In genomic region chr3:28989646-28990089, GRCh38 we compare ENCODE assay signal across 11 cellular contexts.
DNase-seq lines count a peak whose midpoint lies in the region; ATAC-seq, FAIRE-seq and TF ChIP-seq lines count a peak whose summit lies in the region.
"Had no signal": no experiment of that assay in that cellular context is flagged by ENCODE, and none has a peak within 500 bp of the region (broad histone marks: within the 10 kb centered on the region; RNA-seq: fewer than 3 reads in every experiment).

No MANE protein-coding gene starts in this region.

- H3K27me3 ChIP-seq in endothelial cell of umbilical vein (ENCODE audit: control insufficient read depth in 2 of 2, insufficient read depth in 2 of 2, low read length in 2 of 2), result no peaks in the 10 kb centered on the region
- no peaks in the 10 kb centered on the region for H3K27me3 ChIP-seq in mesendoderm (ENCODE audit: insufficient read depth, low read length, poor library complexity)
- H3K27me3 ChIP-seq in MG63, result no peaks in the 10 kb centered on the region

- H3K9me3 ChIP-seq in endothelial cell of umbilical vein (replicated peaks; ENCODE audit: control insufficient read depth, insufficient read depth, low read length) (no peaks in the 10 kb centered on the region), MG63 (no peaks in the 10 kb centered on the region)

- no peaks in the 10 kb centered on the region for H4K20me1 ChIP-seq in endothelial cell of umbilical vein (replicated peaks; ENCODE audit: control insufficient read depth, extremely low read depth, insufficient read depth, low read length)

- H2BK15ac ChIP-seq in mesendoderm (replicated peaks; ENCODE audit: low read depth), result no peak overlapping the region

- TF ChIP-seq CTCF in endothelial cell of umbilical vein (IDR thresholded peaks at IDR 0.05; ENCODE audit: extremely low read depth in 1 of 2, insufficient read depth in 1 of 2, low read depth in 1 of 2, low read length in 2 of 2), result no peak

- no peak overlapping the region for H3K18ac ChIP-seq in mesendoderm (ENCODE audit: low read length)

- no peak overlapping the region for H2BK120ac ChIP-seq in mesendoderm (ENCODE audit: low read depth, low read length)

- H3K36me3 ChIP-seq in endothelial cell of umbilical vein (ENCODE audit: control insufficient read depth in 2 of 2, extremely low read depth in 1 of 2, insufficient read depth in 2 of 2, low read length in 2 of 2) (no peaks in the 10 kb centered on the region), mesendoderm (ENCODE audit: control insufficient read depth, insufficient read depth, low read length) (no peaks in the 10 kb centered on the region), MG63 (no peaks in the 10 kb centered on the region)

- H3K79me2 ChIP-seq in endothelial cell of umbilical vein (ENCODE audit: control insufficient read depth, insufficient read depth, low read length) (no peaks in the 10 kb centered on the region), mesendoderm (ENCODE audit: control insufficient read depth, insufficient read depth, low read length) (no peaks in the 10 kb centered on the region)

- dilution Hi-C loops in endothelial cell of umbilical vein (cut with MboI; ENCODE audit: extremely low pct_ligation_motif_present, low sequenced_read_pairs), result no loop called here

- peaks cover 11% of the 10 kb centered on the region for H3K4me1 ChIP-seq in endothelial cell of umbilical vein (ENCODE audit: control insufficient read depth, extremely low read depth, insufficient read depth, low read length)
- no peaks in the 10 kb centered on the region for H3K4me1 ChIP-seq in mesendoderm (ENCODE audit: control insufficient read depth, low read depth, low read length)

- no TSS peak for BruUV-seq in endothelial cell of umbilical vein (replicated peaks; lab: Mats Ljungman, UMichigan)

- no peak overlapping the region for H3K4me3 ChIP-seq in endothelial cell of umbilical vein (replicated peaks in 1 of 3; ENCODE audit: insufficient read depth in 1 of 3, low read depth in 1 of 3, low read length in 3 of 3)
- H3K4me3 ChIP-seq in mesendoderm (ENCODE audit: low read length), result no peak overlapping the region
- no peak overlapping the region for H3K4me3 ChIP-seq in MG63

- CTCF ChIA-PET in endothelial cell of umbilical vein (lab: Charles Lee), result interaction anchor here (0.9 to 1.5 kb wide), 3 partner anchors 12 to 269 kb away, joined by 3 to 4 read pairs (median 4); no protein-coding TSS in a partner anchor

- WGBS in mesendoderm (ENCODE audit: extremely low coverage, insufficient coverage, low lambda C conversion rate), result no CpG with 5 or more reads among the region's 2 CpGs

- no peaks in the 10 kb centered on the region for H3K9me1 ChIP-seq in endothelial cell of umbilical vein (replicated peaks; ENCODE audit: control insufficient read depth, extremely low read depth, insufficient read depth, low read length)

- POLR2A ChIA-PET in endothelial cell of umbilical vein (lab: Charles Lee), result no interaction called here

- H2AFZ ChIP-seq in endothelial cell of umbilical vein (ENCODE audit: low read depth, low read length), result peak overlapping the region; percentile 58

- H2AK5ac ChIP-seq in mesendoderm (ENCODE audit: low read length), result no peak overlapping the region

- intact Hi-C loops in endothelial cell of umbilical vein (cut with micrococcal nuclease), result no loop called here

- no peak overlapping the region for H3K23ac ChIP-seq in mesendoderm (ENCODE audit: low read length)

- H4K8ac ChIP-seq in mesendoderm (ENCODE audit: low read depth, low read length), result no peak overlapping the region

- H3K27ac ChIP-seq in endothelial cell of umbilical vein (ENCODE audit: insufficient read depth, low read depth, low read length) (peak overlapping the region; percentile 15), mesendoderm (ENCODE audit: low read depth, low read length) (no peak overlapping the region)

- H3K9ac ChIP-seq in endothelial cell of umbilical vein (replicated peaks; ENCODE audit: extremely low read depth, insufficient read depth, low read length) (no peak overlapping the region), mesendoderm (ENCODE audit: low read length) (no peak overlapping the region)

- DNase-seq in endothelial cell of umbilical vein (ENCODE audit: low read depth, low spot score) (peak; percentile 72), mesendoderm (no peak), SIG-M5 (lab: John Stamatoyannopoulos, UW) (no peak), NCI-H1694 treated with DMSO at 0.1 percent for 48 hours (lab: John Stamatoyannopoulos, UW) (no peak), MG63 (no peak)
- DNase-seq: activated CD4-positive, alpha-beta T cell treated with anti-CD3 and anti-CD28 coated beads for 1 hour; midbrain; NCI-H1436 had no signal

- ATAC-seq in GM18511 (IDR thresholded peaks at IDR 0.05; ENCODE audit: unreplicated experiment), result peak; percentile 93
- ATAC-seq in GM21528 (IDR thresholded peaks at IDR 0.05; ENCODE audit: low FRiP score, unreplicated experiment), result peak; percentile 95
- ATAC-seq in HG03378 (IDR thresholded peaks at IDR 0.05; ENCODE audit: unreplicated experiment), result peak; percentile 95

- H3K4me2 ChIP-seq in endothelial cell of umbilical vein (ENCODE audit: insufficient read depth, low read length) (peak overlapping the region; percentile 30), mesendoderm (ENCODE audit: low read length) (no peak overlapping the region)

- no peaks in the 10 kb centered on the region for H3K79me1 ChIP-seq in mesendoderm (ENCODE audit: low read length)

- no peak overlapping the region for H4K5ac ChIP-seq in mesendoderm (ENCODE audit: low read length)

- TF ChIP-seq POLR2A in endothelial cell of umbilical vein (IDR thresholded peaks at IDR 0.05; ENCODE audit: low read depth, low read length), result no peak

- FAIRE-seq in endothelial cell of umbilical vein (lab: Jason Lieb, UNC), result peak; percentile 64

- H3K4ac ChIP-seq in mesendoderm (ENCODE audit: low read depth, low read length), result no peak overlapping the region

- no peak overlapping the region for H2BK5ac ChIP-seq in mesendoderm (ENCODE audit: low read length)

- no peak overlapping the region for H3K56ac ChIP-seq in mesendoderm (ENCODE audit: low read length)

TF ChIP-seq in endothelial cell of umbilical vein, 7 proteins besides CTCF, POLR2A, EP300 and RAD21:
- TF ChIP-seq GATA2 (IDR thresholded peaks at IDR 0.05; ENCODE audit: insufficient read depth, insufficient read length, low read depth, low read length) (no peak), FOS (IDR thresholded peaks at IDR 0.05; ENCODE audit: borderline replicate concordance, insufficient read depth, low read length) (peak; percentile 65), JUN (IDR thresholded peaks at IDR 0.05; ENCODE audit: borderline replicate concordance, insufficient read depth, insufficient read length, low read depth) (peak; percentile 44)
